Comparison of ENCODE assay signal across 8 cellular contexts in genomic region chr21:28745131-28746055, GRCh38.
DNase-seq lines count a peak whose midpoint lies in the region; ATAC-seq, FAIRE-seq and TF ChIP-seq lines count a peak whose summit lies in the region.

No MANE protein-coding gene starts in this region.

- no TSS peak for BruUV-seq in Caco-2 (replicated peaks; lab: Mats Ljungman, UMichigan)
- TSS peak; percentile 25 for BruUV-seq in endothelial cell of umbilical vein (replicated peaks; lab: Mats Ljungman, UMichigan)

- H3K4me1 ChIP-seq in Caco-2 = no peaks in the 10 kb centered on the region
- peaks cover 7% of the 10 kb centered on the region for H3K4me1 ChIP-seq in endothelial cell of umbilical vein (ENCODE audit: control insufficient read depth, extremely low read depth, insufficient read depth, low read length)
- H3K4me1 ChIP-seq in mononuclear cell (ENCODE audit: insufficient read depth, low read length) = peaks cover 6% of the 10 kb centered on the region

- ATAC-seq in GM21367 (IDR thresholded peaks at IDR 0.05; ENCODE audit: unreplicated experiment) = peak; percentile 80
- peak; percentile 79 for ATAC-seq in activated CD8-positive, alpha-beta memory T cell treated with anti-CD3 and anti-CD28 coated beads, Interleukin-2, amount 10 ng/mL, durations not matched to agents 7 days and 5 days

- H3K4me3 ChIP-seq in Caco-2 (ENCODE audit: low read depth, low read length) = peak overlapping the region; percentile 24
- peak overlapping the region; percentile 38 to 75 (median 51) for H3K4me3 ChIP-seq in endothelial cell of umbilical vein (replicated peaks in 1 of 3; ENCODE audit: insufficient read depth in 1 of 3, low read depth in 1 of 3, low read length in 3 of 3)
- H3K4me3 ChIP-seq in mononuclear cell (ENCODE audit: low read length) = peak overlapping the region; percentile 26

- H3K36me3 ChIP-seq in Caco-2 (ENCODE audit: control insufficient read depth, insufficient read depth, low read length) = no peaks in the 10 kb centered on the region
- H3K36me3 ChIP-seq in endothelial cell of umbilical vein (ENCODE audit: control insufficient read depth in 2 of 2, extremely low read depth in 1 of 2, insufficient read depth in 2 of 2, low read length in 2 of 2) = no peaks in the 10 kb centered on the region

- H3K9ac ChIP-seq in endothelial cell of umbilical vein (replicated peaks; ENCODE audit: extremely low read depth, insufficient read depth, low read length) = peak overlapping the region; percentile 81

- H3K27me3 Mint-ChIP-seq in Caco-2 (ENCODE audit: insufficient read depth, unreplicated experiment) = no peaks in the 10 kb centered on the region
- H3K27me3 Mint-ChIP-seq in activated CD8-positive, alpha-beta memory T cell treated with anti-CD3 and anti-CD28 coated beads, Interleukin-2, amount 10 ng/mL, durations not matched to agents 7 days and 5 days = no peaks in the 10 kb centered on the region

- FAIRE-seq in endothelial cell of umbilical vein (lab: Jason Lieb, UNC) = peak; percentile 92

- dilution Hi-C loops in endothelial cell of umbilical vein (cut with MboI; ENCODE audit: extremely low pct_ligation_motif_present, low sequenced_read_pairs) = no loop called here

- peak overlapping the region; percentile 99 for H3K4me2 ChIP-seq in endothelial cell of umbilical vein (ENCODE audit: insufficient read depth, low read length)

- TF ChIP-seq CTCF in Caco-2 (IDR thresholded peaks at IDR 0.05; ENCODE audit: insufficient read depth in 1 of 2, low read depth in 1 of 2, low read length in 1 of 2, severe bottlenecking in 1 of 2, unreplicated experiment in 1 of 2) = peak; percentile 76 to 88
- TF ChIP-seq CTCF in endothelial cell of umbilical vein (IDR thresholded peaks at IDR 0.05; ENCODE audit: extremely low read depth in 1 of 2, insufficient read depth in 1 of 2, low read depth in 1 of 2, low read length in 2 of 2) = peak; percentile 77 to 78

- no peaks in the 10 kb centered on the region for H3K36me3 Mint-ChIP-seq in Caco-2 (ENCODE audit: insufficient read depth, unreplicated experiment)
- H3K36me3 Mint-ChIP-seq in activated CD8-positive, alpha-beta memory T cell treated with anti-CD3 and anti-CD28 coated beads, Interleukin-2, amount 10 ng/mL, durations not matched to agents 7 days and 5 days = peaks cover 4% of the 10 kb centered on the region

- DNase-seq in Caco-2 = peak; percentile 74
- DNase-seq in HT-29 (ENCODE audit: low spot score) = peak; percentile 76
- peak; percentile 60 to 73 for DNase-seq in NOMO-1 (lab: John Stamatoyannopoulos, UW; ENCODE audit: unreplicated experiment in 2 of 2)
- peak; percentile 80 for DNase-seq in activated CD8-positive, alpha-beta memory T cell treated with anti-CD3 and anti-CD28 coated beads, Interleukin-2, amount 10 ng/mL, durations not matched to agents 7 days and 5 days
- DNase-seq in endothelial cell of umbilical vein (ENCODE audit: low read depth, low spot score) = peak; percentile 85
- peak; percentile 26 to 34 for DNase-seq in stimulated activated CD8-positive, alpha-beta memory T cell treated with anti-CD3 and anti-CD28 coated beads, Interleukin-15, amount 100 ng/mL, for 48 hours (ENCODE audit: low read depth in 2 of 2)

- H3K27ac ChIP-seq in endothelial cell of umbilical vein (ENCODE audit: insufficient read depth, low read depth, low read length) = peak overlapping the region; percentile 68

- CTCF ChIA-PET in Caco-2 (lab: Charles Lee) (interaction anchor here (0.6 to 1.9 kb wide), 31 partner anchors 10 to 1596 kb away, joined by 3 to 38 read pairs (median 4); no protein-coding TSS in a partner anchor), endothelial cell of umbilical vein (lab: Charles Lee) (interaction anchor here (0.5 to 5.8 kb wide), 126 partner anchors 8 to 1982 kb away, joined by 3 to 204 read pairs (median 4); partner anchors contain the start of gene ADAMTS1)
- CTCF ChIA-PET in activated CD8-positive, alpha-beta memory T cell treated with anti-CD3 and anti-CD28 coated beads, Interleukin-2, amount 10 ng/mL, durations not matched to agents 7 days and 5 days (lab: Charles Lee) = interaction anchor here (0.6 to 3.7 kb wide), 59 partner anchors 9 to 1897 kb away, joined by 3 to 89 read pairs (median 4); partner anchors contain the start of gene USP16

- no peak for TF ChIP-seq POLR2A in endothelial cell of umbilical vein (IDR thresholded peaks at IDR 0.05; ENCODE audit: low read depth, low read length)

- H3K79me2 ChIP-seq in endothelial cell of umbilical vein (ENCODE audit: control insufficient read depth, insufficient read depth, low read length) = no peaks in the 10 kb centered on the region

- H3K27ac Mint-ChIP-seq in Caco-2 (ENCODE audit: unreplicated experiment) = no peak overlapping the region
- H3K27ac Mint-ChIP-seq in activated CD8-positive, alpha-beta memory T cell treated with anti-CD3 and anti-CD28 coated beads, Interleukin-2, amount 10 ng/mL, durations not matched to agents 7 days and 5 days = no peak overlapping the region

- H4K20me1 ChIP-seq in endothelial cell of umbilical vein (replicated peaks; ENCODE audit: control insufficient read depth, extremely low read depth, insufficient read depth, low read length) = no peaks in the 10 kb centered on the region

- H2AFZ ChIP-seq in endothelial cell of umbilical vein (ENCODE audit: low read depth, low read length) = peak overlapping the region; percentile 100

- no peaks in the 10 kb centered on the region for H3K9me1 ChIP-seq in endothelial cell of umbilical vein (replicated peaks; ENCODE audit: control insufficient read depth, extremely low read depth, insufficient read depth, low read length)

- no peak overlapping the region for H3K4me3 Mint-ChIP-seq in Caco-2 (ENCODE audit: unreplicated experiment)
- no peak overlapping the region for H3K4me3 Mint-ChIP-seq in activated CD8-positive, alpha-beta memory T cell treated with anti-CD3 and anti-CD28 coated beads, Interleukin-2, amount 10 ng/mL, durations not matched to agents 7 days and 5 days

- POLR2A ChIA-PET in Caco-2 (lab: Charles Lee) = no interaction called here
- POLR2A ChIA-PET in endothelial cell of umbilical vein (lab: Charles Lee) = interaction anchor here (0.6 to 1.6 kb wide), 3 partner anchors 407 to 1901 kb away, joined by 4 to 7 read pairs (median 5); no protein-coding TSS in a partner anchor

- no peaks in the 10 kb centered on the region for H3K27me3 ChIP-seq in Caco-2 (replicated peaks; ENCODE audit: control insufficient read depth, insufficient read depth, low read length)
- H3K27me3 ChIP-seq in endothelial cell of umbilical vein (ENCODE audit: control insufficient read depth in 2 of 2, insufficient read depth in 2 of 2, low read length in 2 of 2) = no peaks in the 10 kb centered on the region
- no peaks in the 10 kb centered on the region for H3K27me3 ChIP-seq in mononuclear cell (ENCODE audit: insufficient read depth, low read length)

- intact Hi-C loops in Caco-2 (cut with micrococcal nuclease; ENCODE audit: unreplicated experiment) = loop anchor here (1.0 to 10.0 kb wide), 9 partner anchors 48 to 1895 kb away; no protein-coding TSS in a partner anchor
- intact Hi-C loops in endothelial cell of umbilical vein (cut with micrococcal nuclease) = loop anchor here (1.0 to 5.0 kb wide), 14 partner anchors 195 to 1976 kb away; no protein-coding TSS in a partner anchor

- H3K9me3 Mint-ChIP-seq in Caco-2 (ENCODE audit: unreplicated experiment) = peaks cover 10% of the 10 kb centered on the region
- no peaks in the 10 kb centered on the region for H3K9me3 Mint-ChIP-seq in activated CD8-positive, alpha-beta memory T cell treated with anti-CD3 and anti-CD28 coated beads, Interleukin-2, amount 10 ng/mL, durations not matched to agents 7 days and 5 days (ENCODE audit: low read depth)

- no peaks in the 10 kb centered on the region for H3K4me1 Mint-ChIP-seq in Caco-2 (ENCODE audit: low read depth, unreplicated experiment)
- no peaks in the 10 kb centered on the region for H3K4me1 Mint-ChIP-seq in activated CD8-positive, alpha-beta memory T cell treated with anti-CD3 and anti-CD28 coated beads, Interleukin-2, amount 10 ng/mL, durations not matched to agents 7 days and 5 days

- H3K9me3 ChIP-seq in Caco-2 (no peaks in the 10 kb centered on the region), endothelial cell of umbilical vein (replicated peaks; ENCODE audit: control insufficient read depth, insufficient read depth, low read length) (no peaks in the 10 kb centered on the region), mononuclear cell (ENCODE audit: low read depth, low read length) (no peaks in the 10 kb centered on the region)

TF ChIP-seq in endothelial cell of umbilical vein, 7 proteins besides CTCF, POLR2A, EP300 and RAD21:
- TF ChIP-seq MYC (IDR thresholded peaks at IDR 0.05; ENCODE audit: low read depth, low read length) (no peak), GATA2 (IDR thresholded peaks at IDR 0.05; ENCODE audit: insufficient read depth, insufficient read length, low read depth, low read length) (no peak), FOS (IDR thresholded peaks at IDR 0.05; ENCODE audit: borderline replicate concordance, insufficient read depth, low read length) (no peak), POLR2AphosphoS5 (IDR thresholded peaks at IDR 0.05; ENCODE audit: insufficient read depth, low read depth, low read length) (no peak), JUN (IDR thresholded peaks at IDR 0.05; ENCODE audit: borderline replicate concordance, insufficient read depth, insufficient read length, low read depth) (no peak), EZH2 (IDR thresholded peaks at IDR 0.05; ENCODE audit: borderline replicate concordance, low read depth, low read length, severe bottlenecking) (no peak), MAX (IDR thresholded peaks at IDR 0.05; ENCODE audit: insufficient read depth, insufficient read length) (no peak)

Comparison
In these comparisons a context has a peak if more than half of its experiments do, and no peak if none do; other contexts are left out.
1. Peak in every context shown above with its lines: DNase-seq, ATAC-seq, H3K4me3 ChIP-seq and H3K27ac ChIP-seq.
2. DNase-seq: peak in every context shown above with its lines; median percentile 85 in endothelial cell of umbilical vein; 80 in activated CD8-positive, alpha-beta memory T cell treated with anti-CD3 and anti-CD28 coated beads, Interleukin-2, amount 10 ng/mL, durations not matched to agents 7 days and 5 days; 76 in HT-29; 74 in Caco-2; 66 in NOMO-1; 30 in stimulated activated CD8-positive, alpha-beta memory T cell treated with anti-CD3 and anti-CD28 coated beads, Interleukin-15, amount 100 ng/mL, for 48 hours.